Comparison of ENCODE assay signal across 9 cellular contexts in genomic region chr19:4606921-4607678, GRCh38. TPM values are rescaled to one million over a fixed set of nuclear protein-coding genes. Genes with fewer than 3 reads are reported as not detected.
DNase-seq lines count a peak whose midpoint lies in the region; ATAC-seq and TF ChIP-seq lines count a peak whose summit lies in the region.
"Had no signal": no experiment of that assay in that cellular context is flagged by ENCODE, and none has a peak within 500 bp of the region (broad histone marks: within the 10 kb centered on the region; RNA-seq: fewer than 3 reads in every experiment).

No MANE protein-coding gene starts in this region.

- peak overlapping the region; percentile 33; the same call in 1 of the 2 replicates for H3K9ac ChIP-seq in HUES64 (ENCODE audit: low read depth, low read length)

- no peak overlapping the region for H3K4me3 Mint-ChIP-seq in CD8-positive, alpha-beta T cell

- peaks cover 6% of the 10 kb centered on the region; the same call in 1 of the 2 replicates for H3K27me3 ChIP-seq in HUES64 (ENCODE audit: insufficient read depth, low read length)
- H3K27me3 ChIP-seq in CD8-positive, alpha-beta T cell (ENCODE audit: insufficient read depth, low read length) = no peaks in the 10 kb centered on the region
- H3K27me3 ChIP-seq in suprapubic skin = peaks cover 31% of the 10 kb centered on the region

- H3K27ac Mint-ChIP-seq in CD8-positive, alpha-beta T cell = no peak overlapping the region

- H3K27me3 Mint-ChIP-seq in CD8-positive, alpha-beta T cell (ENCODE audit: low read depth) = peaks cover 29% of the 10 kb centered on the region

- no peak for TF ChIP-seq EP300 in suprapubic skin (IDR thresholded peaks at IDR 0.05)

- WGBS in HUES64 = 14% methylated on average over 35 of the region's 35 CpGs
- WGBS in suprapubic skin = 75% methylated on average over 5 of the region's 35 CpGs

- POLR2A ChIA-PET in CD8-positive, alpha-beta T cell (lab: Charles Lee) = no interaction called here

- TF ChIP-seq POLR2A in suprapubic skin (IDR thresholded peaks at IDR 0.05) = no peak

- DNase-seq in NCI-H774 (lab: John Stamatoyannopoulos, UW) (peak; percentile 78), cardiac septum (ENCODE audit: low spot score) (peak; percentile 80), retinal pigment epithelial cell (ENCODE audit: low read depth) (no peak), suprapubic skin (ENCODE audit: low spot score in 2 of 2) (no peak)
- DNase-seq in CD8-positive, alpha-beta T cell = no peak
- DNase-seq: activated gamma-delta T cell treated with Interleukin-2 at 50 U/mL for 16 hours had no signal

- H3K36me3 ChIP-seq in HUES64 (ENCODE audit: insufficient read depth, low read length) = no peaks in the 10 kb centered on the region
- no peaks in the 10 kb centered on the region for H3K36me3 ChIP-seq in CD8-positive, alpha-beta T cell (ENCODE audit: insufficient read depth, low read length)
- no peaks in the 10 kb centered on the region for H3K36me3 ChIP-seq in suprapubic skin

- ATAC-seq in GM18502 (IDR thresholded peaks at IDR 0.05; ENCODE audit: poor library complexity, unreplicated experiment) (no peak), GM19467 (IDR thresholded peaks at IDR 0.05; ENCODE audit: unreplicated experiment) (no peak)
- ATAC-seq in CD8-positive, alpha-beta T cell = no peak

- H3K4me3 ChIP-seq in HUES64 (ENCODE audit: low read length) (peak overlapping the region; percentile 45), retinal pigment epithelial cell (ENCODE audit: low read length) (peak overlapping the region; percentile 23), suprapubic skin (no peak overlapping the region)
- H3K4me3 ChIP-seq in CD8-positive, alpha-beta T cell (ENCODE audit: low read depth, low read length) = no peak overlapping the region

- H3K9me3 Mint-ChIP-seq in CD8-positive, alpha-beta T cell = no peaks in the 10 kb centered on the region

- intact Hi-C loops in cardiac septum (cut with DNase I) = no loop called here
- intact Hi-C loops in CD8-positive, alpha-beta T cell (cut with DNase I, micrococcal nuclease) = no loop called here

- no peak overlapping the region for H3K27ac ChIP-seq in HUES64 (ENCODE audit: low read depth, low read length)
- no peak overlapping the region for H3K27ac ChIP-seq in CD8-positive, alpha-beta T cell (ENCODE audit: low read depth, low read length)
- H3K27ac ChIP-seq in suprapubic skin = no peak overlapping the region

- H3K4me1 Mint-ChIP-seq in CD8-positive, alpha-beta T cell (ENCODE audit: low read depth) = no peaks in the 10 kb centered on the region

- H3K9me3 ChIP-seq in HUES64 (ENCODE audit: insufficient read depth, low read depth, low read length) (no peaks in the 10 kb centered on the region), suprapubic skin (no peaks in the 10 kb centered on the region)
- H3K9me3 ChIP-seq in CD8-positive, alpha-beta T cell (ENCODE audit: low read length) = no peaks in the 10 kb centered on the region

- 0 out of 2 replicates have a peak, but pooled peaks cover 3% of the 10 kb centered on the region for H3K4me1 ChIP-seq in HUES64 (ENCODE audit: insufficient read depth, low read length)
- no peaks in the 10 kb centered on the region for H3K4me1 ChIP-seq in CD8-positive, alpha-beta T cell (ENCODE audit: insufficient read depth, low read length)
- H3K4me1 ChIP-seq in suprapubic skin = peaks cover 16% of the 10 kb centered on the region

- CTCF ChIA-PET in CD8-positive, alpha-beta T cell (lab: Charles Lee) = interaction anchor here (0.7 to 1.0 kb wide), 2 partner anchors 17 to 33 kb away, joined by 3 read pairs; no protein-coding TSS in a partner anchor

- no peaks in the 10 kb centered on the region for H3K36me3 Mint-ChIP-seq in CD8-positive, alpha-beta T cell

- TF ChIP-seq CTCF in retinal pigment epithelial cell (conservative IDR thresholded peaks at IDR 0.05; ENCODE audit: low read depth, low read length) (no peak), suprapubic skin (IDR thresholded peaks at IDR 0.05) (no peak)
- no peak for TF ChIP-seq CTCF in CD8-positive, alpha-beta T cell (IDR thresholded peaks at IDR 0.05)

RNA-seq across cellular contexts. Expression of gene TNFAIP8L1, which starts 32.2 kb away (rescaled TPM):
- 3.4 TPM for polyA plus RNA-seq in HUES64 (2013, experiment 1 of 2)
- polyA plus RNA-seq in HUES64 (2013, experiment 2 of 2) = 5.5 TPM
- total RNA-seq in cardiac septum = 3.6 TPM
- 1 to 10 TPM; 4.3 to 4.5 TPM for total RNA-seq in CD8-positive, alpha-beta T cell
- 1 to 10 TPM; 4.8 to 8.3 (median 7.0) TPM for total RNA-seq in suprapubic skin

RNA-seq across cellular contexts. Expression of gene SEMA6B, which starts 47.6 kb away (rescaled TPM):
- polyA plus RNA-seq in HUES64 (2013, experiment 1 of 2) = 15.5 TPM
- polyA plus RNA-seq in HUES64 (2013, experiment 2 of 2) = 20.2 TPM
- 7.2 TPM for total RNA-seq in cardiac septum
- under 1 TPM in 1 of 2 experiments, not detected in 1; 0.08 TPM for total RNA-seq in CD8-positive, alpha-beta T cell
- total RNA-seq in suprapubic skin = 1 to 10 TPM; 1.5 to 5.4 (median 3.3) TPM

Comparison
In these comparisons a context has a peak if more than half of its experiments do, and no peak if none do; other contexts are left out.
1. H3K4me3 ChIP-seq: peak in HUES64 (single experiment) and retinal pigment epithelial cell (single experiment); none in CD8-positive, alpha-beta T cell (single experiment) and suprapubic skin (single experiment).
2. DNase-seq: peak in NCI-H774 (single experiment) and cardiac septum (single experiment); none in retinal pigment epithelial cell (single experiment), CD8-positive, alpha-beta T cell (0 of 7) and suprapubic skin (0 of 2).